1 cellular context compared by ENCODE assay signal in genomic region chr5:10303699-10304170, GRCh38.
TF ChIP-seq lines count a peak whose summit lies in the region.

No MANE protein-coding gene starts in this region.

TF ChIP-seq in K562, 482 proteins besides CTCF, POLR2A, EP300 and RAD21 (continues in another document):
- TF ChIP-seq RUNX1 (IDR thresholded peaks at IDR 0.05; ENCODE audit: low read depth) (no peak), TBP (optimal IDR thresholded peaks at IDR 0.05; ENCODE audit: low read depth, low read length) (no peak), SFPQ (IDR thresholded peaks at IDR 0.05; ENCODE audit: low read depth, low read length) (no peak), HMG20A (CRISPR knock-in tag; conservative IDR thresholded peaks at IDR 0.05) (0 out of 2 replicates have a peak, but pooled peaks have one; percentile 67), SAP30 (IDR thresholded peaks at IDR 0.05; ENCODE audit: borderline replicate concordance, insufficient read depth, low read depth, low read length, poor library complexity, severe bottlenecking) (no peak), TARDBP (IDR thresholded peaks at IDR 0.05) (no peak), HLTF (IDR thresholded peaks at IDR 0.05) (no peak), ZNF224 (CRISPR knock-in tag; IDR thresholded peaks at IDR 0.05) (no peak), ZBTB17 (CRISPR knock-in tag; IDR thresholded peaks at IDR 0.05) (peak; percentile 92), DIDO1 (tag; IDR thresholded peaks at IDR 0.05; ENCODE audit: low read depth) (0 out of 2 replicates have a peak, but pooled peaks have one; percentile 36), HNRNPH1 (optimal IDR thresholded peaks at IDR 0.05; ENCODE audit: low read depth, low read length) (no peak), CBX3 (IDR thresholded peaks at IDR 0.05; ENCODE audit: borderline replicate concordance in 1 of 2, low read length in 2 of 2) (peak in 1 of 2 experiments; percentile 62; a peak in 2 of 3 replicates), PPARD (CRISPR knock-in tag; IDR thresholded peaks at IDR 0.05) (no peak), TCFL5 (CRISPR knock-in tag; conservative IDR thresholded peaks at IDR 0.05) (peak; percentile 86), SMAD3 (CRISPR knock-in tag; conservative IDR thresholded peaks at IDR 0.05) (peak; percentile 93), SRSF7 (optimal IDR thresholded peaks at IDR 0.05; ENCODE audit: low read depth, low read length) (no peak), ZNF696 (CRISPR knock-in tag; conservative IDR thresholded peaks at IDR 0.05) (peak; percentile 78; the same call in 1 of the 2 replicates), ZNF436 (CRISPR knock-in tag; IDR thresholded peaks at IDR 0.05) (0 out of 2 replicates have a peak, but pooled peaks have one; percentile 15), SIN3B (IDR thresholded peaks at IDR 0.05; ENCODE audit: low read depth) (no peak), MECOM (CRISPR knock-in tag; IDR thresholded peaks at IDR 0.05) (peak; percentile 64; the same call in 1 of the 2 replicates), SP2 (IDR thresholded peaks at IDR 0.05; ENCODE audit: extremely low read depth, low read depth, low read length, poor library complexity, severe bottlenecking) (no peak), ARID1B (IDR thresholded peaks at IDR 0.05) (peak; percentile 88), DEAF1 (CRISPR knock-in tag; IDR thresholded peaks at IDR 0.05) (peak; percentile 57), KDM5B (IDR thresholded peaks at IDR 0.05; ENCODE audit: insufficient replicate concordance, low read depth, low read length) (no peak), PHB2 (IDR thresholded peaks at IDR 0.05; ENCODE audit: low read depth) (no peak; the same call in 1 of the 2 replicates), NEUROD1 (IDR thresholded peaks at IDR 0.05; ENCODE audit: borderline replicate concordance, low read depth, low read length, partially characterized antibody) (no peak), MIER1 (IDR thresholded peaks at IDR 0.05; ENCODE audit: low read depth) (no peak), HDGF (IDR thresholded peaks at IDR 0.05) (no peak), DDX20 (tag; IDR thresholded peaks at IDR 0.05; ENCODE audit: low read depth) (peak; percentile 69; the same call in 1 of the 2 replicates), HDAC2 (IDR thresholded peaks at IDR 0.05) (peak; percentile 88), ZNF699 (CRISPR knock-in tag; IDR thresholded peaks at IDR 0.05; ENCODE audit: insufficient replicate concordance) (no peak), STAT6 (CRISPR knock-in tag; IDR thresholded peaks at IDR 0.05) (no peak), ZNF140 (CRISPR knock-in tag; IDR thresholded peaks at IDR 0.05) (peak; percentile 67; the same call in 1 of the 2 replicates), GTF2A2 (tag; IDR thresholded peaks at IDR 0.05) (peak; percentile 65; the same call in 1 of the 2 replicates), WHSC1 (IDR thresholded peaks at IDR 0.05; ENCODE audit: low read length) (no peak), GTF2B (IDR thresholded peaks at IDR 0.05; ENCODE audit: extremely low read depth, insufficient read length) (no peak), ZNF707 (CRISPR knock-in tag; conservative IDR thresholded peaks at IDR 0.05) (peak; percentile 67; the same call in 1 of the 2 replicates), DACH1 (IDR thresholded peaks at IDR 0.05; ENCODE audit: partially characterized antibody) (peak; percentile 7), SREBF2 (CRISPR knock-in tag; IDR thresholded peaks at IDR 0.05) (0 out of 2 replicates have a peak, but pooled peaks have one; percentile 74), CTBP1 (IDR thresholded peaks at IDR 0.05; ENCODE audit: borderline replicate concordance) (peak; percentile 46; the same call in 1 of the 2 replicates), ZFPM2 (CRISPR knock-in tag; IDR thresholded peaks at IDR 0.05) (no peak), XRCC4 (IDR thresholded peaks at IDR 0.05; ENCODE audit: extremely low read depth, insufficient read depth, insufficient read length) (no peak), YBX1 (IDR thresholded peaks at IDR 0.05) (no peak), NR1H2 (CRISPR knock-in tag; IDR thresholded peaks at IDR 0.05) (no peak), ZNF77 (CRISPR knock-in tag; IDR thresholded peaks at IDR 0.05) (no peak), ZNF830 (CRISPR knock-in tag; IDR thresholded peaks at IDR 0.05) (no peak), CREBBP (IDR thresholded peaks at IDR 0.05; ENCODE audit: low read depth, low read length) (no peak), RFX1 (IDR thresholded peaks at IDR 0.05) (no peak), SMARCB1 (IDR thresholded peaks at IDR 0.05; ENCODE audit: insufficient read length, low read depth) (no peak), SMAD4 (CRISPR knock-in tag; conservative IDR thresholded peaks at IDR 0.05) (peak; percentile 94), ELK1 (CRISPR knock-in tag; IDR thresholded peaks at IDR 0.05) (no peak), ZNF23 (CRISPR knock-in tag; IDR thresholded peaks at IDR 0.05) (peak; percentile 85), MED1 (CRISPR knock-in tag; IDR thresholded peaks at IDR 0.05; ENCODE audit: borderline replicate concordance) (no peak), SAFB2 (IDR thresholded peaks at IDR 0.05; ENCODE audit: borderline replicate concordance, low read depth, low read length, severe bottlenecking) (no peak), BCOR (IDR thresholded peaks at IDR 0.05) (no peak; the same call in 1 of the 2 replicates)
- TF ChIP-seq, protein P1, sequence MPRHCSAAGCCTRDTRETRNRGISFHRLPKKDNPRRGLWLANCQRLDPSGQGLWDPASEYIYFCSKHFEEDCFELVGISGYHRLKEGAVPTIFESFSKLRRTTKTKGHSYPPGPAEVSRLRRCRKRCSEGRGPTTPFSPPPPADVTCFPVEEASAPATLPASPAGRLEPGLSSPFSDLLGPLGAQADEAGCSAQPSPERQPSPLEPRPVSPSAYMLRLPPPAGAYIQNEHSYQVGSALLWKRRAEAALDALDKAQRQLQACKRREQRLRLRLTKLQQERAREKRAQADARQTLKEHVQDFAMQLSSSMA (CRISPR knock-in tag; IDR thresholded peaks at IDR 0.05) = no peak
- TF ChIP-seq, protein P2, sequence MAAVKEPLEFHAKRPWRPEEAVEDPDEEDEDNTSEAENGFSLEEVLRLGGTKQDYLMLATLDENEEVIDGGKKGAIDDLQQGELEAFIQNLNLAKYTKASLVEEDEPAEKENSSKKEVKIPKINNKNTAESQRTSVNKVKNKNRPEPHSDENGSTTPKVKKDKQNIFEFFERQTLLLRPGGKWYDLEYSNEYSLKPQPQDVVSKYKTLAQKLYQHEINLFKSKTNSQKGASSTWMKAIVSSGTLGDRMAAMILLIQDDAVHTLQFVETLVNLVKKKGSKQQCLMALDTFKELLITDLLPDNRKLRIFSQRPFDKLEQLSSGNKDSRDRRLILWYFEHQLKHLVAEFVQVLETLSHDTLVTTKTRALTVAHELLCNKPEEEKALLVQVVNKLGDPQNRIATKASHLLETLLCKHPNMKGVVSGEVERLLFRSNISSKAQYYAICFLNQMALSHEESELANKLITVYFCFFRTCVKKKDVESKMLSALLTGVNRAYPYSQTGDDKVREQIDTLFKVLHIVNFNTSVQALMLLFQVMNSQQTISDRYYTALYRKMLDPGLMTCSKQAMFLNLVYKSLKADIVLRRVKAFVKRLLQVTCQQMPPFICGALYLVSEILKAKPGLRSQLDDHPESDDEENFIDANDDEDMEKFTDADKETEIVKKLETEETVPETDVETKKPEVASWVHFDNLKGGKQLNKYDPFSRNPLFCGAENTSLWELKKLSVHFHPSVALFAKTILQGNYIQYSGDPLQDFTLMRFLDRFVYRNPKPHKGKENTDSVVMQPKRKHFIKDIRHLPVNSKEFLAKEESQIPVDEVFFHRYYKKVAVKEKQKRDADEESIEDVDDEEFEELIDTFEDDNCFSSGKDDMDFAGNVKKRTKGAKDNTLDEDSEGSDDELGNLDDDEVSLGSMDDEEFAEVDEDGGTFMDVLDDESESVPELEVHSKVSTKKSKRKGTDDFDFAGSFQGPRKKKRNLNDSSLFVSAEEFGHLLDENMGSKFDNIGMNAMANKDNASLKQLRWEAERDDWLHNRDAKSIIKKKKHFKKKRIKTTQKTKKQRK (IDR thresholded peaks at IDR 0.05; ENCODE audit: borderline replicate concordance, low read depth, low read length) = no peak
- TF ChIP-seq, protein P3, sequence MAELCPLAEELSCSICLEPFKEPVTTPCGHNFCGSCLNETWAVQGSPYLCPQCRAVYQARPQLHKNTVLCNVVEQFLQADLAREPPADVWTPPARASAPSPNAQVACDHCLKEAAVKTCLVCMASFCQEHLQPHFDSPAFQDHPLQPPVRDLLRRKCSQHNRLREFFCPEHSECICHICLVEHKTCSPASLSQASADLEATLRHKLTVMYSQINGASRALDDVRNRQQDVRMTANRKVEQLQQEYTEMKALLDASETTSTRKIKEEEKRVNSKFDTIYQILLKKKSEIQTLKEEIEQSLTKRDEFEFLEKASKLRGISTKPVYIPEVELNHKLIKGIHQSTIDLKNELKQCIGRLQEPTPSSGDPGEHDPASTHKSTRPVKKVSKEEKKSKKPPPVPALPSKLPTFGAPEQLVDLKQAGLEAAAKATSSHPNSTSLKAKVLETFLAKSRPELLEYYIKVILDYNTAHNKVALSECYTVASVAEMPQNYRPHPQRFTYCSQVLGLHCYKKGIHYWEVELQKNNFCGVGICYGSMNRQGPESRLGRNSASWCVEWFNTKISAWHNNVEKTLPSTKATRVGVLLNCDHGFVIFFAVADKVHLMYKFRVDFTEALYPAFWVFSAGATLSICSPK (IDR thresholded peaks at IDR 0.05; ENCODE audit: borderline replicate concordance) = no peak
- TF ChIP-seq, protein P4, sequence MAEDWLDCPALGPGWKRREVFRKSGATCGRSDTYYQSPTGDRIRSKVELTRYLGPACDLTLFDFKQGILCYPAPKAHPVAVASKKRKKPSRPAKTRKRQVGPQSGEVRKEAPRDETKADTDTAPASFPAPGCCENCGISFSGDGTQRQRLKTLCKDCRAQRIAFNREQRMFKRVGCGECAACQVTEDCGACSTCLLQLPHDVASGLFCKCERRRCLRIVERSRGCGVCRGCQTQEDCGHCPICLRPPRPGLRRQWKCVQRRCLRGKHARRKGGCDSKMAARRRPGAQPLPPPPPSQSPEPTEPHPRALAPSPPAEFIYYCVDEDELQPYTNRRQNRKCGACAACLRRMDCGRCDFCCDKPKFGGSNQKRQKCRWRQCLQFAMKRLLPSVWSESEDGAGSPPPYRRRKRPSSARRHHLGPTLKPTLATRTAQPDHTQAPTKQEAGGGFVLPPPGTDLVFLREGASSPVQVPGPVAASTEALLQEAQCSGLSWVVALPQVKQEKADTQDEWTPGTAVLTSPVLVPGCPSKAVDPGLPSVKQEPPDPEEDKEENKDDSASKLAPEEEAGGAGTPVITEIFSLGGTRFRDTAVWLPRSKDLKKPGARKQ (CRISPR knock-in tag; IDR thresholded peaks at IDR 0.05) = no peak
